ENCODE assay signal across 12 cellular contexts in genomic region chr16:78890496-78890895, GRCh38.
"Had no signal": no experiment of that assay in that cellular context is flagged by ENCODE, and none has a peak within 500 bp of the region (broad histone marks: within the 10 kb centered on the region; RNA-seq: fewer than 3 reads in every experiment).

No MANE protein-coding gene starts in this region.

- H3K27ac Mint-ChIP-seq: activated naive CD4-positive, alpha-beta T cell treated with anti-CD3 and anti-CD28 coated beads for 36 hours; activated T-helper 2 cell treated with anti-CD3 and anti-CD28 coated beads, Interferon-gamma antibody, Interleukin-2, Interleukin-4, amounts not matched to agents 10 μg/mL and 5 μg/mL and 100 μg/mL, durations not matched to agents 14 hours and 24 hours and 36 hours had no signal

- H3K4me3 ChIP-seq: gastroesophageal sphincter, heart right ventricle, lower lobe of right lung, ovary had no signal

- H3K9me3 ChIP-seq: gastroesophageal sphincter, heart right ventricle, lower lobe of right lung, ovary had no signal

- DNase-seq: activated CD4-positive, alpha-beta T cell treated with anti-CD3 and anti-CD28 coated beads, Interleukin-2, amount 50 U/mL, for 1 hour; activated CD8-positive, alpha-beta memory T cell treated with anti-CD3 and anti-CD28 coated beads, Interleukin-2, amount 50 U/mL, for 4 hours; activated naive CD4-positive, alpha-beta T cell treated with anti-CD3 and anti-CD28 coated beads for 36 hours; heart right ventricle; left cardiac atrium; lower lobe of right lung; midbrain; ovary had no signal

- H3K27ac ChIP-seq: gastroesophageal sphincter, heart right ventricle, lower lobe of right lung, ovary, VCaP had no signal

- ATAC-seq: gastroesophageal sphincter, heart right ventricle, left cardiac atrium, lower lobe of right lung, sciatic nerve had no signal

- H3K9me3 Mint-ChIP-seq: activated naive CD4-positive, alpha-beta T cell treated with anti-CD3 and anti-CD28 coated beads for 36 hours had no signal

- H3K36me3 ChIP-seq: gastroesophageal sphincter, heart right ventricle, lower lobe of right lung, ovary had no signal

- H3K4me3 Mint-ChIP-seq: activated naive CD4-positive, alpha-beta T cell treated with anti-CD3 and anti-CD28 coated beads for 36 hours had no signal

- H3K27me3 ChIP-seq: gastroesophageal sphincter, heart right ventricle, ovary had no signal
